In genomic region chr4:169859366-169860216, GRCh38 we compare ENCODE assay signal across 14 cellular contexts.
"Had no signal": no experiment of that assay in that cellular context is flagged by ENCODE, and none has a peak within 500 bp of the region (broad histone marks: within the 10 kb centered on the region; RNA-seq: fewer than 3 reads in every experiment).

No MANE protein-coding gene starts in this region.

- FAIRE-seq: frontal cortex had no signal

- DNase-seq: activated CD4-positive, alpha-beta T cell treated with anti-CD3 and anti-CD28 coated beads, Interleukin-2, amount 50 U/mL, for 1 hour; activated CD8-positive, alpha-beta memory T cell treated with anti-CD3 and anti-CD28 coated beads for 24 hours; activated gamma-delta T cell treated with Interleukin-2 at 50 U/mL for 16 hours; activated naive CD8-positive, alpha-beta T cell treated with anti-CD3 and anti-CD28 coated beads for 36 hours; effector memory CD4-positive, alpha-beta T cell; heart left ventricle; immature natural killer cell; nephron progenitor cell; stimulated activated CD4-positive, alpha-beta T cell treated with anti-CD3 and anti-CD28 coated beads, Interleukin-4, amount 100 ng/mL, for 4 hours; stimulated activated CD8-positive, alpha-beta memory T cell treated with anti-CD3 and anti-CD28 coated beads, Interleukin-4, amount 100 ng/mL, for 48 hours; stimulated activated naive CD8-positive, alpha-beta T cell treated with anti-CD3 and anti-CD28 coated beads, Interleukin-15, Interleukin-2, amounts not matched to agents 100 U/mL and 50 U/mL, for 24 hours; upper lobe of right lung had no signal

- H3K9me3 ChIP-seq: heart left ventricle, upper lobe of right lung had no signal

- H3K27ac ChIP-seq: heart left ventricle, upper lobe of right lung had no signal

- H3K27ac Mint-ChIP-seq: activated naive CD8-positive, alpha-beta T cell treated with anti-CD3 and anti-CD28 coated beads for 36 hours; dendritic cell treated with granulocyte-macrophage colony-stimulating factor and Interleukin-4, amounts not matched to agents 40 ng/mL and 50 ng/mL, for 4 days; immature natural killer cell; nephron progenitor cell had no signal

- H3K4me3 Mint-ChIP-seq: activated naive CD8-positive, alpha-beta T cell treated with anti-CD3 and anti-CD28 coated beads for 36 hours; dendritic cell treated with granulocyte-macrophage colony-stimulating factor and Interleukin-4, amounts not matched to agents 40 ng/mL and 50 ng/mL, for 4 days; immature natural killer cell; nephron progenitor cell had no signal

- H3K4me3 ChIP-seq: heart left ventricle, upper lobe of right lung had no signal

- H3K4me1 Mint-ChIP-seq: activated naive CD8-positive, alpha-beta T cell treated with anti-CD3 and anti-CD28 coated beads for 36 hours; immature natural killer cell had no signal

- H3K36me3 ChIP-seq: heart left ventricle, upper lobe of right lung had no signal

- H3K27me3 ChIP-seq: upper lobe of right lung had no signal

- H3K36me3 Mint-ChIP-seq: activated naive CD8-positive, alpha-beta T cell treated with anti-CD3 and anti-CD28 coated beads for 36 hours; immature natural killer cell had no signal

- H3K9me3 Mint-ChIP-seq: dendritic cell treated with granulocyte-macrophage colony-stimulating factor and Interleukin-4, amounts not matched to agents 40 ng/mL and 50 ng/mL, for 4 days had no signal

- H3K27me3 Mint-ChIP-seq: dendritic cell treated with granulocyte-macrophage colony-stimulating factor and Interleukin-4, amounts not matched to agents 40 ng/mL and 50 ng/mL, for 4 days had no signal

- H3K4me1 ChIP-seq: heart left ventricle, upper lobe of right lung had no signal
